In the genomic region with DNA sequence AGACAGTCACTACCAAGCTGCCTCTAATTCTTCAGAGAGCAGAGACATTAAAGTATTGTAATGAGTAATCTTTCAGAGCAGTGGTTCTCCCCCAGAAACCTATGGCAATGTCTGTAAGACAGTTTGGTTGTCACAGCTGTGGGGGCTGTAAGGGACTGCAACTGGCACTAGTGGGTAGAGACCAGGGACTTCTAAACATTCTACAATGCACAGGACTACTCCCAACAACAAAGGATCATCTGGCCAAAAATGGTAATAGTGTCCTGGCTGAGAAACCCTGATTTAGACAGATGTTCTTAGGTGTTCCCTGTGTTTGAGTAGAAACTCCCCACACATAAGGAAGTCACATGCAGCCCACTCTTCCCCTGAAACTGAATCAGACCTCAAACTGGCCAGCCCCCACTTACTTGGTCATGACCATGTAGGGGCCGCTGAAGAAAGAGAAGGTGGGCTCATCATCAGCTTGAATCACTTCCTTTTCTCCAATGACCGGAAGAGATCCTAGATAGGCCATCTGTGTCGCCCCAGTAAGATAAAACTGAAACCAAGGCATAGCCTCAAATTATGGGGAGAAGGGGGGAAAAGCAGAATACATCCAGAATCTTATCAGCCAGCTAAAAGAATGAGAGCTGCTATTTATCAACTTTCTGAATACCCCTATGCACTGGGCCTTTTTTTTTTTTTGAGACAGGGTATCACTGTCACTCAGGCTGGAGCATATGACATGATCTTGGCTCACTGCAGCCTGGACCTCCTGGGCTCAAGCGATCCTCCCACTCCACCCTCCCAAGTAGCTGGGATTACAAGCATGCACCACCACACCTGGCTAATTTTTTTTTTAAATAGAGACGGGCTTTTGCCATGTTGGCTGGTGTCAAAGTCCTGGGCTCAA, we compare ENCODE assay signal across 11 cellular contexts.
DNase-seq lines count a peak whose midpoint lies in the region; ATAC-seq, FAIRE-seq and TF ChIP-seq lines count a peak whose summit lies in the region.
"Had no signal": no experiment of that assay in that cellular context is flagged by ENCODE, and none has a peak within 500 bp of the region (broad histone marks: within the 10 kb centered on the region; RNA-seq: fewer than 3 reads in every experiment).

No MANE protein-coding gene starts in this region.

- dilution Hi-C loops in endothelial cell of umbilical vein (cut with MboI; ENCODE audit: extremely low pct_ligation_motif_present, low sequenced_read_pairs) = no loop called here

- no peaks in the 10 kb centered on the region for H3K9me3 ChIP-seq in endothelial cell of umbilical vein (replicated peaks; ENCODE audit: control insufficient read depth, insufficient read depth, low read length)

- peaks cover 4% of the 10 kb centered on the region for H3K4me1 ChIP-seq in endothelial cell of umbilical vein (ENCODE audit: control insufficient read depth, extremely low read depth, insufficient read depth, low read length)

- CTCF ChIA-PET in endothelial cell of umbilical vein (lab: Charles Lee) = interaction anchor here (0.7 to 1.6 kb wide), 3 partner anchors 13 to 28 kb away, joined by 3 to 6 read pairs (median 5); no protein-coding TSS in a partner anchor

- no peaks in the 10 kb centered on the region for H3K9me1 ChIP-seq in endothelial cell of umbilical vein (replicated peaks; ENCODE audit: control insufficient read depth, extremely low read depth, insufficient read depth, low read length)

- no peak overlapping the region for H3K4me3 ChIP-seq in endothelial cell of umbilical vein (replicated peaks in 1 of 3; ENCODE audit: insufficient read depth in 1 of 3, low read depth in 1 of 3, low read length in 3 of 3)

- no peak overlapping the region for H3K27ac ChIP-seq in endothelial cell of umbilical vein (ENCODE audit: insufficient read depth, low read depth, low read length)

- POLR2A ChIA-PET in endothelial cell of umbilical vein (lab: Charles Lee) = interaction anchor here (0.8 kb wide), 1 partner anchor 53 kb away, joined by 3 read pairs; no protein-coding TSS in a partner anchor

- no peak overlapping the region for H2AFZ ChIP-seq in endothelial cell of umbilical vein (ENCODE audit: low read depth, low read length)

- H3K27me3 ChIP-seq in endothelial cell of umbilical vein (ENCODE audit: control insufficient read depth in 2 of 2, insufficient read depth in 2 of 2, low read length in 2 of 2) = peaks cover 0 to 3% of the 10 kb centered on the region in 2 experiments

- no peaks in the 10 kb centered on the region for H3K36me3 ChIP-seq in endothelial cell of umbilical vein (ENCODE audit: control insufficient read depth in 2 of 2, extremely low read depth in 1 of 2, insufficient read depth in 2 of 2, low read length in 2 of 2)

- TF ChIP-seq POLR2A in endothelial cell of umbilical vein (IDR thresholded peaks at IDR 0.05; ENCODE audit: low read depth, low read length) = no peak

- H3K4me2 ChIP-seq in endothelial cell of umbilical vein (ENCODE audit: insufficient read depth, low read length) = no peak overlapping the region

- no peak for TF ChIP-seq CTCF in endothelial cell of umbilical vein (IDR thresholded peaks at IDR 0.05; ENCODE audit: extremely low read depth in 1 of 2, insufficient read depth in 1 of 2, low read depth in 1 of 2, low read length in 2 of 2)

- peak; percentile 58 for FAIRE-seq in endothelial cell of umbilical vein (lab: Jason Lieb, UNC)
- FAIRE-seq: islet of Langerhans had no signal

- H3K9ac ChIP-seq in endothelial cell of umbilical vein (replicated peaks; ENCODE audit: extremely low read depth, insufficient read depth, low read length) = no peak overlapping the region

- H3K79me2 ChIP-seq in endothelial cell of umbilical vein (ENCODE audit: control insufficient read depth, insufficient read depth, low read length) = no peaks in the 10 kb centered on the region

- ATAC-seq in GM18861 (IDR thresholded peaks at IDR 0.05; ENCODE audit: unreplicated experiment) = peak; percentile 45
- ATAC-seq in GM21526 (IDR thresholded peaks at IDR 0.05; ENCODE audit: low FRiP score, unreplicated experiment) = peak; percentile 44
- peak; percentile 63 for ATAC-seq in HG03280 (IDR thresholded peaks at IDR 0.05; ENCODE audit: unreplicated experiment)

- H4K20me1 ChIP-seq in endothelial cell of umbilical vein (replicated peaks; ENCODE audit: control insufficient read depth, extremely low read depth, insufficient read depth, low read length) = no peaks in the 10 kb centered on the region

- intact Hi-C loops in endothelial cell of umbilical vein (cut with micrococcal nuclease) = no loop called here

- no peak for DNase-seq in endothelial cell of umbilical vein (ENCODE audit: low read depth, low spot score)
- no peak for DNase-seq in NCI-H524 (lab: John Stamatoyannopoulos, UW)
- DNase-seq in stimulated activated CD8-positive, alpha-beta memory T cell treated with anti-CD3 and anti-CD28 coated beads, Interleukin-4, amount 100 ng/mL, for 48 hours = no peak
- no peak for DNase-seq in NCI-H1092 treated with DMSO at 0.1 percent for 48 hours (lab: John Stamatoyannopoulos, UW)
- DNase-seq: GF-D8, NCI-H446, occipital lobe had no signal

- BruUV-seq in endothelial cell of umbilical vein (replicated peaks; lab: Mats Ljungman, UMichigan) = no TSS peak

TF ChIP-seq in endothelial cell of umbilical vein, 7 proteins besides CTCF, POLR2A, EP300 and RAD21:
- TF ChIP-seq MYC (IDR thresholded peaks at IDR 0.05; ENCODE audit: low read depth, low read length) = no peak
- TF ChIP-seq EZH2 (IDR thresholded peaks at IDR 0.05; ENCODE audit: borderline replicate concordance, low read depth, low read length, severe bottlenecking) = no peak
- no peak for TF ChIP-seq GATA2 (IDR thresholded peaks at IDR 0.05; ENCODE audit: insufficient read depth, insufficient read length, low read depth, low read length)
- TF ChIP-seq, protein P1, sequence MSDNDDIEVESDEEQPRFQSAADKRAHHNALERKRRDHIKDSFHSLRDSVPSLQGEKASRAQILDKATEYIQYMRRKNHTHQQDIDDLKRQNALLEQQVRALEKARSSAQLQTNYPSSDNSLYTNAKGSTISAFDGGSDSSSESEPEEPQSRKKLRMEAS (IDR thresholded peaks at IDR 0.05; ENCODE audit: insufficient read depth, insufficient read length) = no peak
- no peak for TF ChIP-seq POLR2AphosphoS5 (IDR thresholded peaks at IDR 0.05; ENCODE audit: insufficient read depth, low read depth, low read length)
